In the genomic region with DNA sequence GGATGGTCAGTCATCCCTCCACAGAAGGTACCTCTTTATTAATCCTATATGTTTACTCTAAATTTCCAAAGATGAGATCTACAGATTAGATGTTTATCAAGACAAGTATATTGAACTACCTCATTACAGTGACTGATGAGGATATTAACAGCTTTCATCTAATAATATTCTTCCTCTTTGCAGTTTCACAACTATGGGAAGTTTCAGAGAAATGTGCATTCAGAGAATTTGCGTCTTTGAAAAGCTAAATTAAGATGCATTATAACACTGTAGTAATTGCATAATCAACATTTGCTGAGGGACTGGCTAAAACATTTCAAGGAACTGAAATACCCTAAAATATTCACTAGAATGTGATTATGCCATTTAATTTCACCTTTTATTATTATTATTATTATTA, we compare ENCODE assay signal across 17 cellular contexts. TPM values are rescaled to one million over a fixed set of nuclear protein-coding genes. Genes with fewer than 3 reads are reported as not detected.
DNase-seq lines count a peak whose midpoint lies in the region; ATAC-seq and TF ChIP-seq lines count a peak whose summit lies in the region.
"Had no signal": no experiment of that assay in that cellular context is flagged by ENCODE, and none has a peak within 500 bp of the region (broad histone marks: within the 10 kb centered on the region; RNA-seq: fewer than 3 reads in every experiment).

No MANE protein-coding gene starts in this region.

- no peaks in the 10 kb centered on the region for H3K9me3 Mint-ChIP-seq in naive B cell
- H3K9me3 Mint-ChIP-seq: CD4-positive, alpha-beta memory T cell; stimulated activated memory B cell treated with anti-CD40 and anti-IgM and Interleukin-4, amounts not matched to agents 10 μg/mL and 1 μg/mL and 100 μg/mL, for 72 hours had no signal

- no peaks in the 10 kb centered on the region for H3K36me3 Mint-ChIP-seq in naive B cell

- peak overlapping the region; percentile 7 for H3K4me2 ChIP-seq in GM23248 (ENCODE audit: unreplicated experiment)
- H3K4me2 ChIP-seq: SK-N-SH had no signal

- TF ChIP-seq CTCF in RWPE2 (IDR thresholded peaks at IDR 0.05; ENCODE audit: poor library complexity, severe bottlenecking): no peak

- ATAC-seq in RWPE2 (ENCODE audit: low read depth) (no peak), naive B cell (ENCODE audit: low read depth in 2 of 2) (peak; percentile 52 to 65), GM21515 (IDR thresholded peaks at IDR 0.05; ENCODE audit: unreplicated experiment) (no peak), GM18517 (IDR thresholded peaks at IDR 0.05; ENCODE audit: unreplicated experiment) (no peak)

- peaks cover 15% of the 10 kb centered on the region for H3F3A ChIP-seq in GM23248 (ENCODE audit: insufficient read depth)

- H3K9me2 ChIP-seq in GM23248 (ENCODE audit: insufficient read depth): no peaks in the 10 kb centered on the region
- H3K9me2 ChIP-seq: SK-N-SH had no signal

- H3K27me3 ChIP-seq in GM23248 (replicated peaks; ENCODE audit: insufficient read depth): no peaks in the 10 kb centered on the region
- no peaks in the 10 kb centered on the region for H3K27me3 ChIP-seq in RWPE2 (ENCODE audit: insufficient read depth, poor library complexity, severe bottlenecking)
- H3K27me3 ChIP-seq: sigmoid colon had no signal

- no peaks in the 10 kb centered on the region for H3K79me2 ChIP-seq in GM23248 (ENCODE audit: insufficient read depth)

- 34 to 61% methylated on average over 1 of the region's 1 CpG for WGBS in GM23248 (ENCODE audit: low coverage in 1 of 2, low lambda C conversion rate in 2 of 2, missing lambda C conversion rate in 2 of 2), 2 experiments

- H3K9me3 ChIP-seq in GM23248 (ENCODE audit: low read depth) (no peaks in the 10 kb centered on the region), RWPE2 (ENCODE audit: severe bottlenecking) (no peaks in the 10 kb centered on the region)
- H3K9me3 ChIP-seq: MG63, sigmoid colon, SK-N-SH had no signal

- H3K27me3 Mint-ChIP-seq in naive B cell: peaks cover 37 to 61% (median 49%) of the 10 kb centered on the region in 3 donors
- H3K27me3 Mint-ChIP-seq: activated naive CD8-positive, alpha-beta T cell; CD4-positive, alpha-beta memory T cell had no signal

- no peak overlapping the region for H3K9ac ChIP-seq in GM23248
- H3K9ac ChIP-seq: SK-N-SH had no signal

- no peak overlapping the region for H3K27ac ChIP-seq in GM23248
- peak overlapping the region; percentile 34 for H3K27ac ChIP-seq in RWPE2 (ENCODE audit: poor library complexity, severe bottlenecking)
- H3K27ac ChIP-seq: sigmoid colon had no signal

- peak overlapping the region in 1 of 6 donors; percentile 37 for H3K27ac Mint-ChIP-seq in naive B cell
- H3K27ac Mint-ChIP-seq: activated naive CD8-positive, alpha-beta T cell; CD4-positive, alpha-beta memory T cell; stimulated activated memory B cell treated with anti-CD40 and anti-IgM and Interleukin-4, amounts not matched to agents 10 μg/mL and 1 μg/mL and 100 μg/mL, for 72 hours had no signal

- H4K20me1 ChIP-seq in GM23248 (ENCODE audit: insufficient read depth): no peaks in the 10 kb centered on the region

- H3K4me3 Mint-ChIP-seq in naive B cell: peak overlapping the region in 1 of 8 donors; percentile 25
- H3K4me3 Mint-ChIP-seq: activated naive CD8-positive, alpha-beta T cell; CD4-positive, alpha-beta memory T cell; stimulated activated memory B cell treated with anti-CD40 and anti-IgM and Interleukin-4, amounts not matched to agents 10 μg/mL and 1 μg/mL and 100 μg/mL, for 72 hours had no signal

- no peaks in the 10 kb centered on the region for H3K36me3 ChIP-seq in GM23248 (ENCODE audit: low read depth)
- no peaks in the 10 kb centered on the region for H3K36me3 ChIP-seq in RWPE2 (ENCODE audit: low read depth)
- H3K36me3 ChIP-seq: MG63, sigmoid colon had no signal

- no peak overlapping the region for H2AFZ ChIP-seq in GM23248

- H3K4me1 ChIP-seq in GM23248 (ENCODE audit: insufficient read depth) (peaks cover 10% of the 10 kb centered on the region; the same call in 1 of the 2 replicates), RWPE2 (ENCODE audit: insufficient read depth, poor library complexity, severe bottlenecking) (peaks cover 34% of the 10 kb centered on the region)

- DNase-seq in GM23248 (no peak), NAMALWA (ENCODE audit: low spot score) (peak; percentile 76), RWPE2 (ENCODE audit: low spot score) (no peak), naive B cell (no peak), DMS153 treated with DMSO at 0.1 percent for 48 hours (lab: John Stamatoyannopoulos, UW; ENCODE audit: unreplicated experiment) (no peak)
- DNase-seq: activated CD8-positive, alpha-beta memory T cell treated with anti-CD3 and anti-CD28 coated beads for 24 hours; activated effector memory CD4-positive, alpha-beta T cell treated with Interleukin-2 at 50 U/mL for 16 hours; MG63; sigmoid colon had no signal

- H3K4me1 Mint-ChIP-seq in naive B cell: peaks cover 18 to 23% (median 22%) of the 10 kb centered on the region in 3 donors

- H3K4me3 ChIP-seq in GM23248 (no peak overlapping the region), RWPE2 (ENCODE audit: severe bottlenecking) (no peak overlapping the region)
- H3K4me3 ChIP-seq: lung, MG63, sigmoid colon had no signal

- in situ Hi-C loops in GM23248 (cut with MboI): loop anchor here (10.0 to 25.0 kb wide), 3 partner anchors 257 to 669 kb away; no protein-coding TSS in a partner anchor

RNA-seq across cellular contexts. Expression of a gene that starts 46.7 kb away (rescaled TPM):
- not detected in 2 replicates for total RNA-seq in GM23248 (2014; rRNA removed; shearing (Covaris generic))
- 0.03 TPM in 1 of 2 replicates, not detected in the other for polyA plus RNA-seq in GM23248 (2016; fragmentation: Nextera tagmentation; extraction: Ambion mirVana)
- not detected for polyA plus RNA-seq in naive B cell (ENCODE audit: low read depth in 6 of 6)
- total RNA-seq: HT-29 had no signal

Comparison
In these comparisons a context has a peak if more than half of its experiments do, and no peak if none do; other contexts are left out.
1. ATAC-seq: peak in naive B cell (2 of 2); none in RWPE2 (single experiment), GM21515 (single experiment) and GM18517 (single experiment).